In the genomic region with DNA sequence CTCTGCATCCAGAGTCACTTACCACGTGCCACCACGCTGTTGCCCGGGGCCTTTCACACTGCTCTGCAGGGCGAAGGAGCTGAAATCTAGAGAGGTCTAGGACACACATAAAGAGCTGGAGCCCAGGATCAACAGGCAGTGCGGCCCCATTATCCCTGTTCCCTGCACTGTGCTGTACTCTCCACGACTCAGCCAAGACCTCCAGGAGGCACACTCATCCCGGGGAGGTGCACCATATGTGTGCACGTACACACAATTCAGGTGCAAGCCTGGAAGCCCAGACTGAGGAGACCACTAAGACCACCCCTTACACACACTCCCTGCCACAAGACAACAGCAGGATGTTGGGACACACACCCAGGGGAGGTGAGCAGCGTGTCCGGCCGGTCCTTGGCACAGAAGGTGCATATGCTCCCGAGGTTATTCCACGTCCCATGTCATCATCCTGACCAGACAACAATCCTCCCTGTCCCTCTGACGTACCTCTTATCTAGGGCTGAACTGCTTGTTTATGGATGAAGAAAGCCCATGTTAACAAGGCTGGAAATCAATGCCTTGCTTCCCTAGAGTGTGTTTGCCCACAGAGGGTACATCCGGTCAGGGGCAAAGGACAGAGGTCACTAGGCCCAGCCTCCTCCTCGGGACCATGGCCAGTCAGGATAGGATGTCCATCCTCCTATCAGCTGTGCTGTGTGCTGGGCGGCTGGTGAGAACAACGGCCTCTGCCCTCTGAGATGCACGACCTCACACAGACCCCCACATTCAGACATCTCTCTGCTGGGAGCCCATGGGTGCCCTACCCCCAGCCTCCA, we compare ENCODE assay signal across 1 cellular context.
TF ChIP-seq lines count a peak whose summit lies in the region.

No MANE protein-coding gene starts in this region.

TF ChIP-seq in HepG2, 621 proteins besides CTCF, POLR2A, EP300 and RAD21 (continued from another document and continues in another):
- TF ChIP-seq, protein P1, sequence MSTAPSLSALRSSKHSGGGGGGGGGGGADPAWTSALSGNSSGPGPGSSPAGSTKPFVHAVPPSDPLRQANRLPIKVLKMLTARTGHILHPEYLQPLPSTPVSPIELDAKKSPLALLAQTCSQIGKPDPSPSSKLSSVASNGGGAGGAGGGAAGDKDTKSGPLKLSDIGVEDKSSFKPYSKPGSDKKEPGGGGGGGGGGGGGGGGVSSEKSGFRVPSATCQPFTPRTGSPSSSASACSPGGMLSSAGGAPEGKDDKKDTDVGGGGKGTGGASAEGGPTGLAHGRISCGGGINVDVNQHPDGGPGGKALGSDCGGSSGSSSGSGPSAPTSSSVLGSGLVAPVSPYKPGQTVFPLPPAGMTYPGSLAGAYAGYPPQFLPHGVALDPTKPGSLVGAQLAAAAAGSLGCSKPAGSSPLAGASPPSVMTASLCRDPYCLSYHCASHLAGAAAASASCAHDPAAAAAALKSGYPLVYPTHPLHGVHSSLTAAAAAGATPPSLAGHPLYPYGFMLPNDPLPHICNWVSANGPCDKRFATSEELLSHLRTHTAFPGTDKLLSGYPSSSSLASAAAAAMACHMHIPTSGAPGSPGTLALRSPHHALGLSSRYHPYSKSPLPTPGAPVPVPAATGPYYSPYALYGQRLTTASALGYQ (CRISPR knock-in tag; IDR thresholded peaks at IDR 0.05): no peak
- TF ChIP-seq NONO (IDR thresholded peaks at IDR 0.05) (no peak), NONO (CRISPR knock-in tag; conservative IDR thresholded peaks at IDR 0.05) (peak; percentile 87), AGO2 (optimal IDR thresholded peaks at IDR 0.05; ENCODE audit: low read depth, low read length) (no peak), ZNF230 (CRISPR knock-in tag; IDR thresholded peaks at IDR 0.05) (0 out of 2 replicates have a peak, but pooled peaks have one; percentile 73), ZNF343 (CRISPR knock-in tag; IDR thresholded peaks at IDR 0.05) (no peak), ZFY (CRISPR knock-in tag; IDR thresholded peaks at IDR 0.05) (no peak), NFE2L1 (CRISPR knock-in tag; IDR thresholded peaks at IDR 0.05; ENCODE audit: borderline replicate concordance) (no peak), KDM6A (CRISPR knock-in tag; IDR thresholded peaks at IDR 0.05; ENCODE audit: low read depth) (peak; percentile 62; the same call in 1 of the 2 replicates), SMAD9 (CRISPR knock-in tag; IDR thresholded peaks at IDR 0.05) (no peak), HOXA3 (CRISPR knock-in tag; IDR thresholded peaks at IDR 0.05) (peak; percentile 71; the same call in 1 of the 2 replicates), NCOA2 (CRISPR knock-in tag; IDR thresholded peaks at IDR 0.05) (peak; percentile 55; the same call in 1 of the 2 replicates), ARID2 (CRISPR knock-in tag; IDR thresholded peaks at IDR 0.05; ENCODE audit: borderline replicate concordance) (no peak), ZNF138 (CRISPR knock-in tag; IDR thresholded peaks at IDR 0.05; ENCODE audit: low read depth) (no peak), ZKSCAN1 (IDR thresholded peaks at IDR 0.05; ENCODE audit: low read length) (no peak), ZBTB7A (CRISPR knock-in tag; IDR thresholded peaks at IDR 0.05) (peak; percentile 100), ESRRA (CRISPR knock-in tag; IDR thresholded peaks at IDR 0.05; ENCODE audit: low read depth) (no peak), STAT5B (CRISPR knock-in tag; IDR thresholded peaks at IDR 0.05) (no peak), ZNF703 (CRISPR knock-in tag; IDR thresholded peaks at IDR 0.05; ENCODE audit: borderline replicate concordance) (no peak), MAFG (CRISPR knock-in tag; IDR thresholded peaks at IDR 0.05) (no peak), U2AF1 (optimal IDR thresholded peaks at IDR 0.05; ENCODE audit: low read depth, low read length) (no peak), FOXO1 (CRISPR knock-in tag; IDR thresholded peaks at IDR 0.05) (peak; percentile 71; the same call in 1 of the 2 replicates), CHD2 (IDR thresholded peaks at IDR 0.05; ENCODE audit: low read depth, low read length) (no peak), SPEN (CRISPR knock-in tag; IDR thresholded peaks at IDR 0.05; ENCODE audit: low read depth) (peak; percentile 78; the same call in 1 of the 2 replicates), ZNF510 (CRISPR knock-in tag; IDR thresholded peaks at IDR 0.05; ENCODE audit: low read depth) (0 out of 2 replicates have a peak, but pooled peaks have one; percentile 74), DNMT3B (CRISPR knock-in tag; conservative IDR thresholded peaks at IDR 0.05) (no peak), SP140L (CRISPR knock-in tag; IDR thresholded peaks at IDR 0.05; ENCODE audit: borderline replicate concordance) (no peak), HHEX (CRISPR knock-in tag; IDR thresholded peaks at IDR 0.05) (no peak), AGO1 (IDR thresholded peaks at IDR 0.05; ENCODE audit: low read depth, low read length, poor library complexity, severe bottlenecking) (no peak), NFYB (CRISPR knock-in tag; IDR thresholded peaks at IDR 0.05) (no peak), ZNF354B (CRISPR knock-in tag; IDR thresholded peaks at IDR 0.05) (no peak), ZNF547 (CRISPR knock-in tag; IDR thresholded peaks at IDR 0.05) (no peak), BCL6 (CRISPR knock-in tag; IDR thresholded peaks at IDR 0.05) (peak; percentile 84), TBP (CRISPR knock-in tag; IDR thresholded peaks at IDR 0.05) (no peak), ZFP41 (CRISPR knock-in tag; IDR thresholded peaks at IDR 0.05; ENCODE audit: borderline replicate concordance) (no peak), ZFP36L2 (CRISPR knock-in tag; IDR thresholded peaks at IDR 0.05) (no peak), KAT2B (IDR thresholded peaks at IDR 0.05; ENCODE audit: borderline replicate concordance, low read depth, low read length) (no peak)
- TF ChIP-seq, protein P2, sequence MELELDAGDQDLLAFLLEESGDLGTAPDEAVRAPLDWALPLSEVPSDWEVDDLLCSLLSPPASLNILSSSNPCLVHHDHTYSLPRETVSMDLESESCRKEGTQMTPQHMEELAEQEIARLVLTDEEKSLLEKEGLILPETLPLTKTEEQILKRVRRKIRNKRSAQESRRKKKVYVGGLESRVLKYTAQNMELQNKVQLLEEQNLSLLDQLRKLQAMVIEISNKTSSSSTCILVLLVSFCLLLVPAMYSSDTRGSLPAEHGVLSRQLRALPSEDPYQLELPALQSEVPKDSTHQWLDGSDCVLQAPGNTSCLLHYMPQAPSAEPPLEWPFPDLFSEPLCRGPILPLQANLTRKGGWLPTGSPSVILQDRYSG (CRISPR knock-in tag; IDR thresholded peaks at IDR 0.05): no peak
- TF ChIP-seq, protein P3, sequence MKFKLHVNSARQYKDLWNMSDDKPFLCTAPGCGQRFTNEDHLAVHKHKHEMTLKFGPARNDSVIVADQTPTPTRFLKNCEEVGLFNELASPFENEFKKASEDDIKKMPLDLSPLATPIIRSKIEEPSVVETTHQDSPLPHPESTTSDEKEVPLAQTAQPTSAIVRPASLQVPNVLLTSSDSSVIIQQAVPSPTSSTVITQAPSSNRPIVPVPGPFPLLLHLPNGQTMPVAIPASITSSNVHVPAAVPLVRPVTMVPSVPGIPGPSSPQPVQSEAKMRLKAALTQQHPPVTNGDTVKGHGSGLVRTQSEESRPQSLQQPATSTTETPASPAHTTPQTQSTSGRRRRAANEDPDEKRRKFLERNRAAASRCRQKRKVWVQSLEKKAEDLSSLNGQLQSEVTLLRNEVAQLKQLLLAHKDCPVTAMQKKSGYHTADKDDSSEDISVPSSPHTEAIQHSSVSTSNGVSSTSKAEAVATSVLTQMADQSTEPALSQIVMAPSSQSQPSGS (CRISPR knock-in tag; IDR thresholded peaks at IDR 0.05): peak; percentile 44; the same call in 1 of the 2 replicates
- TF ChIP-seq, protein P4, sequence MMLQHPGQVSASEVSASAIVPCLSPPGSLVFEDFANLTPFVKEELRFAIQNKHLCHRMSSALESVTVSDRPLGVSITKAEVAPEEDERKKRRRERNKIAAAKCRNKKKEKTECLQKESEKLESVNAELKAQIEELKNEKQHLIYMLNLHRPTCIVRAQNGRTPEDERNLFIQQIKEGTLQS (CRISPR knock-in tag; IDR thresholded peaks at IDR 0.05): no peak
- TF ChIP-seq, protein P5, sequence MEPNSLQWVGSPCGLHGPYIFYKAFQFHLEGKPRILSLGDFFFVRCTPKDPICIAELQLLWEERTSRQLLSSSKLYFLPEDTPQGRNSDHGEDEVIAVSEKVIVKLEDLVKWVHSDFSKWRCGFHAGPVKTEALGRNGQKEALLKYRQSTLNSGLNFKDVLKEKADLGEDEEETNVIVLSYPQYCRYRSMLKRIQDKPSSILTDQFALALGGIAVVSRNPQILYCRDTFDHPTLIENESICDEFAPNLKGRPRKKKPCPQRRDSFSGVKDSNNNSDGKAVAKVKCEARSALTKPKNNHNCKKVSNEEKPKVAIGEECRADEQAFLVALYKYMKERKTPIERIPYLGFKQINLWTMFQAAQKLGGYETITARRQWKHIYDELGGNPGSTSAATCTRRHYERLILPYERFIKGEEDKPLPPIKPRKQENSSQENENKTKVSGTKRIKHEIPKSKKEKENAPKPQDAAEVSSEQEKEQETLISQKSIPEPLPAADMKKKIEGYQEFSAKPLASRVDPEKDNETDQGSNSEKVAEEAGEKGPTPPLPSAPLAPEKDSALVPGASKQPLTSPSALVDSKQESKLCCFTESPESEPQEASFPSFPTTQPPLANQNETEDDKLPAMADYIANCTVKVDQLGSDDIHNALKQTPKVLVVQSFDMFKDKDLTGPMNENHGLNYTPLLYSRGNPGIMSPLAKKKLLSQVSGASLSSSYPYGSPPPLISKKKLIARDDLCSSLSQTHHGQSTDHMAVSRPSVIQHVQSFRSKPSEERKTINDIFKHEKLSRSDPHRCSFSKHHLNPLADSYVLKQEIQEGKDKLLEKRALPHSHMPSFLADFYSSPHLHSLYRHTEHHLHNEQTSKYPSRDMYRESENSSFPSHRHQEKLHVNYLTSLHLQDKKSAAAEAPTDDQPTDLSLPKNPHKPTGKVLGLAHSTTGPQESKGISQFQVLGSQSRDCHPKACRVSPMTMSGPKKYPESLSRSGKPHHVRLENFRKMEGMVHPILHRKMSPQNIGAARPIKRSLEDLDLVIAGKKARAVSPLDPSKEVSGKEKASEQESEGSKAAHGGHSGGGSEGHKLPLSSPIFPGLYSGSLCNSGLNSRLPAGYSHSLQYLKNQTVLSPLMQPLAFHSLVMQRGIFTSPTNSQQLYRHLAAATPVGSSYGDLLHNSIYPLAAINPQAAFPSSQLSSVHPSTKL (CRISPR knock-in tag; IDR thresholded peaks at IDR 0.05): peak; percentile 61
- TF ChIP-seq, protein P6, sequence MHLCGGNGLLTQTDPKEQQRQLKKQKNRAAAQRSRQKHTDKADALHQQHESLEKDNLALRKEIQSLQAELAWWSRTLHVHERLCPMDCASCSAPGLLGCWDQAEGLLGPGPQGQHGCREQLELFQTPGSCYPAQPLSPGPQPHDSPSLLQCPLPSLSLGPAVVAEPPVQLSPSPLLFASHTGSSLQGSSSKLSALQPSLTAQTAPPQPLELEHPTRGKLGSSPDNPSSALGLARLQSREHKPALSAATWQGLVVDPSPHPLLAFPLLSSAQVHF (CRISPR knock-in tag; IDR thresholded peaks at IDR 0.05): no peak
- TF ChIP-seq, protein P7, sequence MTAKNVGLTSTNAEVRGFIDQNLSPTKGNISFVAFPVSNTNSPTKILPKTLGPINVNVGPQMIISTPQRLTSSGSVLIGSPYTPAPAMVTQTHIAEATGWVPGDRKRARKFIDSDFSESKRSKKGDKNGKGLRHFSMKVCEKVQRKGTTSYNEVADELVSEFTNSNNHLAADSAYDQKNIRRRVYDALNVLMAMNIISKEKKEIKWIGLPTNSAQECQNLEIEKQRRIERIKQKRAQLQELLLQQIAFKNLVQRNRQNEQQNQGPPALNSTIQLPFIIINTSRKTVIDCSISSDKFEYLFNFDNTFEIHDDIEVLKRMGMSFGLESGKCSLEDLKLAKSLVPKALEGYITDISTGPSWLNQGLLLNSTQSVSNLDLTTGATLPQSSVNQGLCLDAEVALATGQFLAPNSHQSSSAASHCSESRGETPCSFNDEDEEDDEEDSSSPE (CRISPR knock-in tag; IDR thresholded peaks at IDR 0.05): no peak
- TF ChIP-seq, protein P8, sequence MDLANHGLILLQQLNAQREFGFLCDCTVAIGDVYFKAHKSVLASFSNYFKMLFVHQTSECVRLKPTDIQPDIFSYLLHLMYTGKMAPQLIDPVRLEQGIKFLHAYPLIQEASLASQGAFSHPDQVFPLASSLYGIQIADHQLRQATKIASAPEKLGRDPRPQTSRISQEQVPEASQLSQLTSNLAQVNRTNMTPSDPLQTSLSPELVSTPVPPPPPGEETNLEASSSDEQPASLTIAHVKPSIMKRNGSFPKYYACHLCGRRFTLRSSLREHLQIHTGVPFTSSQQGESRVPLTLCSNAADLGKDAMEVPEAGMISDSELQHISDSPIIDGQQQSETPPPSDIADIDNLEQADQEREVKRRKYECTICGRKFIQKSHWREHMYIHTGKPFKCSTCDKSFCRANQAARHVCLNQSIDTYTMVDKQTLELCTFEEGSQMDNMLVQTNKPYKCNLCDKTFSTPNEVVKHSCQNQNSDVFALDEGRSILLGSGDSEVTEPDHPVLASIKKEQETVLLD (CRISPR knock-in tag; IDR thresholded peaks at IDR 0.05; ENCODE audit: low read depth): no peak
- TF ChIP-seq, protein P9, sequence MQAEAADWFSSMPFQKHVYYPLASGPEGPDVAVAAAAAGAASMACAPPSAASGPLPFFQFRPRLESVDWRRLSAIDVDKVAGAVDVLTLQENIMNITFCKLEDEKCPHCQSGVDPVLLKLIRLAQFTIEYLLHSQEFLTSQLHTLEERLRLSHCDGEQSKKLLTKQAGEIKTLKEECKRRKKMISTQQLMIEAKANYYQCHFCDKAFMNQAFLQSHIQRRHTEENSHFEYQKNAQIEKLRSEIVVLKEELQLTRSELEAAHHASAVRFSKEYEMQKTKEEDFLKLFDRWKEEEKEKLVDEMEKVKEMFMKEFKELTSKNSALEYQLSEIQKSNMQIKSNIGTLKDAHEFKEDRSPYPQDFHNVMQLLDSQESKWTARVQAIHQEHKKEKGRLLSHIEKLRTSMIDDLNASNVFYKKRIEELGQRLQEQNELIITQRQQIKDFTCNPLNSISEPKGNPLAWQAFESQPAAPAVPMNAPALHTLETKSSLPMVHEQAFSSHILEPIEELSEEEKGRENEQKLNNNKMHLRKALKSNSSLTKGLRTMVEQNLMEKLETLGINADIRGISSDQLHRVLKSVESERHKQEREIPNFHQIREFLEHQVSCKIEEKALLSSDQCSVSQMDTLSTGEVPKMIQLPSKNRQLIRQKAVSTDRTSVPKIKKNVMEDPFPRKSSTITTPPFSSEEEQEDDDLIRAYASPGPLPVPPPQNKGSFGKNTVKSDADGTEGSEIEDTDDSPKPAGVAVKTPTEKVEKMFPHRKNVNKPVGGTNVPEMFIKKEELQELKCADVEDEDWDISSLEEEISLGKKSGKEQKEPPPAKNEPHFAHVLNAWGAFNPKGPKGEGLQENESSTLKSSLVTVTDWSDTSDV (CRISPR knock-in tag; IDR thresholded peaks at IDR 0.05): no peak
- TF ChIP-seq, protein P10, sequence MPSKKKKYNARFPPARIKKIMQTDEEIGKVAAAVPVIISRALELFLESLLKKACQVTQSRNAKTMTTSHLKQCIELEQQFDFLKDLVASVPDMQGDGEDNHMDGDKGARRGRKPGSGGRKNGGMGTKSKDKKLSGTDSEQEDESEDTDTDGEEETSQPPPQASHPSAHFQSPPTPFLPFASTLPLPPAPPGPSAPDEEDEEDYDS (CRISPR knock-in tag; IDR thresholded peaks at IDR 0.05): peak; percentile 23; the same call in 1 of the 2 replicates
